ENCODE assay signal across 8 cellular contexts in the genomic region with DNA sequence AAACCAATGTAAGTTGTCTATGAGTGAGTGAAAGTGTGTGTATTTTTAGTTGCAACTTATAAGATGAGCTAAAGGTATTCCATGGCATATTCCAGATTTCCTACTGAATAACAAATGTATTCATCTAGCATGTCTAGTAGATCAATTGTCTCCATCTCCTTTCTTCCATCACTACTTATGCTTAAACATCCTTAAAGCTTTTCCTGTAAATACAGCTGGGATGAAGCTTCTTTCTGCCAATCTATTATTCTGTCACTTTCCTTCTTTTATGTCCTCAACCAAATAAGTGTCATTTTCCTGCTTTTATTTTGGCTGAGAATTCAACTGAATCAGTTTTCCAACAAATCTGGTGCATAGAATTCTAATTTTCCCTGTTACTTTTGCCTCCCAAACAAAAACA.
"Had no signal": no experiment of that assay in that cellular context is flagged by ENCODE, and none has a peak within 500 bp of the region (broad histone marks: within the 10 kb centered on the region; RNA-seq: fewer than 3 reads in every experiment).

No MANE protein-coding gene starts in this region.

- DNase-seq: H9, HCEC 1CT, IMR-90 had no signal

- H2AFZ ChIP-seq: GM23338 had no signal

- H3K4me3 ChIP-seq: GM23338, K562 had no signal

- ATAC-seq: GM23338, K562 had no signal

- H3K4me3 Mint-ChIP-seq: GM23338, H9 had no signal

- H3K4me2 ChIP-seq: GM23338 had no signal

- H3K27ac Mint-ChIP-seq: GM23338, H9 had no signal

- H3K9me3 Mint-ChIP-seq: GM23338, H9 had no signal

- FAIRE-seq: H1, H54, HTR-8/SVneo, K562 had no signal
